ENCODE assay signal across 19 cellular contexts in genomic region chr2:46879511-46879910, GRCh38. TPM values are rescaled to one million over a fixed set of nuclear protein-coding genes. Genes with fewer than 3 reads are reported as not detected.
DNase-seq lines count a peak whose midpoint lies in the region; ATAC-seq, FAIRE-seq and TF ChIP-seq lines count a peak whose summit lies in the region.
"Had no signal": no experiment of that assay in that cellular context is flagged by ENCODE, and none has a peak within 500 bp of the region (broad histone marks: within the 10 kb centered on the region; RNA-seq: fewer than 3 reads in every experiment).

No MANE protein-coding gene starts in this region.

- CTCF ChIA-PET in K562 (lab: Yijun Ruan, JAX; ENCODE audit: low intra/inter-chr PET ratio): no interaction called here

- H3K9me3 ChIP-seq in left ventricle myocardium inferior (replicated peaks): no peaks in the 10 kb centered on the region
- H3K9me3 ChIP-seq in K562 (replicated peaks; ENCODE audit: control insufficient read depth, insufficient read depth, low read depth, low read length): no peaks in the 10 kb centered on the region
- H3K9me3 ChIP-seq: BLaER1 treated with 17β-estradiol and CSF1 and Interleukin-3, amounts not matched to agents 10 nM and 100 nM had no signal

- DNase-seq in left ventricle myocardium inferior (no peak), cardiac septum (ENCODE audit: low spot score) (no peak), K562 (ENCODE audit: extremely low read depth in 1 of 4, low spot score in 3 of 4) (no peak), NCI-H446 (lab: John Stamatoyannopoulos, UW) (no peak), pons (ENCODE audit: low spot score) (no peak), C1 segment of cervical spinal cord (lab: John Stamatoyannopoulos, UW) (no peak)
- DNase-seq: CD4-positive, CD25-positive, alpha-beta regulatory T cell; CD8-positive, alpha-beta memory T cell; COR-L47; GOT3 had no signal

- no peak overlapping the region for H3K4me2 ChIP-seq in K562 (ENCODE audit: insufficient read depth, low read length)
- H3K4me2 ChIP-seq: BLaER1 treated with 17β-estradiol and CSF1 and Interleukin-3, amounts not matched to agents 10 nM and 100 nM had no signal

- intact Hi-C loops in left ventricle myocardium inferior (cut with micrococcal nuclease) (loop anchor here (5.0 kb wide), 1 partner anchor 77 kb away; no protein-coding TSS in a partner anchor), cardiac septum (cut with DNase I) (no loop called here), K562 (cut with micrococcal nuclease) (no loop called here)

- in situ Hi-C loops in K562 (cut with MboI): no loop called here

- H3K9me1 ChIP-seq in K562 (ENCODE audit: control insufficient read depth, insufficient read depth, low read length): no peaks in the 10 kb centered on the region

- H3K27ac ChIP-seq in left ventricle myocardium inferior (replicated peaks) (peak overlapping the region; percentile 81), K562 (ENCODE audit: extremely low read depth, low read depth, low read length) (no peak overlapping the region), layer of hippocampus (ENCODE audit: low read depth, low read length) (peak overlapping the region; percentile 43)
- H3K27ac ChIP-seq: 22Rv1; BLaER1 treated with 17β-estradiol and CSF1 and Interleukin-3, amounts not matched to agents 10 nM and 100 nM had no signal

- H3K36me3 ChIP-seq in left ventricle myocardium inferior (no peaks in the 10 kb centered on the region), K562 (ENCODE audit: control insufficient read depth, insufficient read depth, low read length) (no peaks in the 10 kb centered on the region; the same call in 2 of the 3 replicates)
- H3K36me3 ChIP-seq: BLaER1 treated with 17β-estradiol and CSF1 and Interleukin-3, amounts not matched to agents 10 nM and 100 nM had no signal

- no peak for TF ChIP-seq POLR2A in K562 (conservative IDR thresholded peaks at IDR 0.05)

- no peak for TF ChIP-seq CTCF in left ventricle myocardium inferior (IDR thresholded peaks at IDR 0.05; ENCODE audit: borderline replicate concordance)
- TF ChIP-seq CTCF in K562 (IDR thresholded peaks at IDR 0.05 in 2 of 3, conservative IDR thresholded peaks at IDR 0.05 in 1 of 3; ENCODE audit: insufficient read depth in 2 of 3, low read depth in 1 of 3, low read length in 3 of 3): no peak

- POLR2A ChIA-PET in K562 (lab: Yijun Ruan, JAX): no interaction called here

- H3K4me1 ChIP-seq in left ventricle myocardium inferior (peaks cover 60% of the 10 kb centered on the region), K562 (replicated peaks in 1 of 2; ENCODE audit: control insufficient read depth in 2 of 2, insufficient read depth in 2 of 2, low read length in 2 of 2) (peaks cover 6 to 7% of the 10 kb centered on the region in 2 experiments; a peak in 4 of 5 replicates)

- no peaks in the 10 kb centered on the region for H3K27me3 ChIP-seq in left ventricle myocardium inferior (ENCODE audit: low read depth)
- peaks cover 0 to 41% of the 10 kb centered on the region in 2 experiments for H3K27me3 ChIP-seq in K562 (ENCODE audit: control insufficient read depth in 2 of 2, insufficient read depth in 2 of 2, low read length in 2 of 2)
- no peaks in the 10 kb centered on the region for H3K27me3 ChIP-seq in layer of hippocampus (ENCODE audit: control insufficient read depth, insufficient read depth, low read length)
- H3K27me3 ChIP-seq: BLaER1 treated with 17β-estradiol and CSF1 and Interleukin-3, amounts not matched to agents 10 nM and 100 nM had no signal

- no peak overlapping the region for H3K4me3 ChIP-seq in left ventricle myocardium inferior
- H3K4me3 ChIP-seq in K562: no peak overlapping the region
- H3K4me3 ChIP-seq: BLaER1 treated with 17β-estradiol and CSF1 and Interleukin-3, amounts not matched to agents 10 nM and 100 nM had no signal

- no peak for TF ChIP-seq EP300 in K562 (IDR thresholded peaks at IDR 0.05; ENCODE audit: low read length)

- no peak overlapping the region for H3K9ac ChIP-seq in K562 (ENCODE audit: insufficient read depth in 1 of 2, low read depth in 2 of 2, low read length in 2 of 2)
- H3K9ac ChIP-seq: BLaER1 treated with 17β-estradiol and CSF1 and Interleukin-3, amounts not matched to agents 10 nM and 100 nM had no signal

- ATAC-seq in K562 (no peak), HG02938 (IDR thresholded peaks at IDR 0.05; ENCODE audit: unreplicated experiment) (no peak)
- ATAC-seq: HCT116 had no signal

- no peak overlapping the region for H2AFZ ChIP-seq in K562 (ENCODE audit: low read depth, low read length)

- H3K79me2 ChIP-seq in K562 (ENCODE audit: control insufficient read depth, insufficient read depth, low read length): no peaks in the 10 kb centered on the region

- no TSS peak for BruUV-seq in K562 (replicated peaks; lab: Mats Ljungman, UMichigan)

- no peaks in the 10 kb centered on the region; the same call in 1 of the 2 replicates for H4K20me1 ChIP-seq in K562 (replicated peaks; ENCODE audit: control insufficient read depth, insufficient read depth, low read length)
- H4K20me1 ChIP-seq: BLaER1 treated with 17β-estradiol and CSF1 and Interleukin-3, amounts not matched to agents 10 nM and 100 nM had no signal

- FAIRE-seq in K562 (lab: Jason Lieb, UNC): no peak
- FAIRE-seq: D721Med, G401.6, GM12891, GM19239 had no signal

- no peak for TF ChIP-seq RAD21 in K562 (CRISPR knock-in tag; conservative IDR thresholded peaks at IDR 0.05 in 1 of 2, IDR thresholded peaks at IDR 0.05 in 1 of 2)

TF ChIP-seq in K562, 482 proteins besides CTCF, POLR2A, EP300 and RAD21:
- TF ChIP-seq TBL1XR1 (IDR thresholded peaks at IDR 0.05; ENCODE audit: low read length in 2 of 2) (no peak), EHMT2 (IDR thresholded peaks at IDR 0.05) (peak; percentile 54; the same call in 1 of the 2 replicates)

RNA-seq across cellular contexts. Expression of gene MCFD2, which starts 36.1 kb away (rescaled TPM):
- total RNA-seq in left ventricle myocardium inferior: 61.2 TPM
- total RNA-seq in cardiac septum: 55.1 TPM
- total RNA-seq in K562 (2011; cell fraction: chromatin; rRNA removed; ENCODE audit: low replicate concordance): 97.6 and 157 TPM in 2 replicates
- 127 and 128 TPM in 2 replicates for total RNA-seq in K562 (2011; cell fraction: nucleolus; rRNA removed)
- 152 and 201 TPM in 2 replicates for total RNA-seq in K562 (2011; cell fraction: nucleoplasm; rRNA removed)
- total RNA-seq in K562 (2014; rRNA removed): 78.6 and 82.9 TPM in 2 replicates
- total RNA-seq in K562 (2014; rRNA removed; fragmentation: Illumina TruSeq; extraction: Trizol): 99.4 and 117 TPM in 2 replicates
- 95.8 and 100 TPM in 2 replicates for total RNA-seq in K562 (2015; rRNA removed; fragmentation: Illumina TruSeq; extraction: Trizol)
- 115 and 125 TPM in 2 replicates for total RNA-seq in K562 (2021)
- polyA plus RNA-seq in K562 (2011; rRNA removed): 165 and 201 TPM in 2 replicates
- 73.3 and 94.0 TPM in 2 replicates for polyA plus RNA-seq in K562 (2011; cell fraction: cytosol; rRNA removed)
- polyA plus RNA-seq in K562 (2011; cell fraction: nucleus; rRNA removed): 44.7 and 52.8 TPM in 2 replicates
- 122 and 156 TPM in 2 replicates for polyA plus RNA-seq in K562 (2012)
- polyA plus RNA-seq in K562 (2014; fragmentation: Illumina TruSeq; extraction: Trizol): 110 and 123 TPM in 2 replicates
- polyA plus RNA-seq in K562 (2014; fragmentation: Nextera tagmentation; extraction: Ambion mirVana): 100 to 1,000 TPM; 217 to 237 TPM
- 94.0 and 99.3 TPM in 2 replicates for polyA plus RNA-seq in K562 (2014; rRNA removed)
- polyA minus RNA-seq in K562 (2011; rRNA and poly(A)+ RNA removed): 227 and 238 TPM in 2 replicates
- 45.9 and 53.0 TPM in 2 replicates for polyA minus RNA-seq in K562 (2011; cell fraction: cytosol; rRNA and poly(A)+ RNA removed)
- polyA minus RNA-seq in K562 (2011; cell fraction: nucleus; rRNA and poly(A)+ RNA removed): 34.2 and 54.3 TPM in 2 replicates
